ENCODE assay signal across 8 cellular contexts in genomic region chr12:112170376-112170775, GRCh38. TPM values are rescaled to one million over a fixed set of nuclear protein-coding genes. Genes with fewer than 3 reads are reported as not detected.
DNase-seq lines count a peak whose midpoint lies in the region; ATAC-seq and TF ChIP-seq lines count a peak whose summit lies in the region.

No MANE protein-coding gene starts in this region.

- TF ChIP-seq EP300 in sigmoid colon (IDR thresholded peaks at IDR 0.05), result no peak

- peaks cover 19 to 86% (median 37%) of the 10 kb centered on the region in 4 donors for H3K36me3 ChIP-seq in sigmoid colon

- in situ Hi-C loops in SK-MEL-5 (cut with HindIII; ENCODE audit: low pct_unique_long_range_greater_than_20kb, low sequenced_read_pairs), result no loop called here

- no peaks in the 10 kb centered on the region for H3K9me3 ChIP-seq in sigmoid colon

- H3K27ac ChIP-seq in coronary artery (no peak overlapping the region), sigmoid colon (no peak overlapping the region)

- 71% methylated on average over 8 of the region's 8 CpGs for WGBS in sigmoid colon, 2 donors

- no peak for ATAC-seq in GM18505 (IDR thresholded peaks at IDR 0.05; ENCODE audit: unreplicated experiment)
- no peak for ATAC-seq in HG03442 (IDR thresholded peaks at IDR 0.05; ENCODE audit: unreplicated experiment)
- no peak for ATAC-seq in GM21526 (IDR thresholded peaks at IDR 0.05; ENCODE audit: low FRiP score, unreplicated experiment)

- no peaks in the 10 kb centered on the region for H3K4me1 ChIP-seq in sigmoid colon

- TF ChIP-seq POLR2A in sigmoid colon (IDR thresholded peaks at IDR 0.05), result no peak
- TF ChIP-seq POLR2A in GM18505 (IDR thresholded peaks at IDR 0.05; ENCODE audit: borderline replicate concordance, extremely low read depth, insufficient read depth, insufficient read length), result no peak

- no peak overlapping the region for H3K4me3 ChIP-seq in coronary artery
- no peak overlapping the region for H3K4me3 ChIP-seq in sigmoid colon

- TF ChIP-seq CTCF in coronary artery (IDR thresholded peaks at IDR 0.05), result peak; percentile 17
- TF ChIP-seq CTCF in sigmoid colon (IDR thresholded peaks at IDR 0.05), result peak in 3 of 4 experiments; percentile 21 to 44 (median 37)

- intact Hi-C loops in sigmoid colon (cut with DNase I), result no loop called here

- peak; percentile 34 for DNase-seq in NCI-H82 (lab: John Stamatoyannopoulos, UW)
- DNase-seq in NCI-H82 treated with DMSO at 0.1 percent for 48 hours (lab: John Stamatoyannopoulos, UW; ENCODE audit: unreplicated experiment), result no peak
- DNase-seq in SK-MEL-5 (ENCODE audit: low read depth, low spot score), result peak; percentile 18
- no peak for DNase-seq in coronary artery (ENCODE audit: low spot score)
- DNase-seq in sigmoid colon, result no peak

- no peaks in the 10 kb centered on the region for H3K27me3 ChIP-seq in sigmoid colon

RNA-seq across cellular contexts. Expression of gene TRAFD1, which starts 45.0 kb away (rescaled TPM):
- 14.6 and 15.6 TPM in 2 replicates for total RNA-seq in SK-MEL-5 (2014; rRNA removed; shearing (Covaris generic))
- polyA plus RNA-seq in SK-MEL-5 (2015; cell fraction: cytosol; rRNA removed), result 19.2 and 24.9 TPM in 2 replicates
- 27.0 and 28.6 TPM in 2 replicates for polyA plus RNA-seq in SK-MEL-5 (2015; cell fraction: nucleus; rRNA removed)
- 10 to 100 TPM; 42.1 to 90.8 (median 74.7) TPM for total RNA-seq in sigmoid colon
- 10 to 100 TPM; 17.4 to 42.1 (median 17.6) TPM for polyA plus RNA-seq in sigmoid colon

Comparison
In these comparisons a context has a peak if more than half of its experiments do, and no peak if none do; other contexts are left out.
1. DNase-seq: peak in NCI-H82 (single experiment) and SK-MEL-5 (single experiment); none in NCI-H82 treated with DMSO at 0.1 percent for 48 hours (single experiment), coronary artery (single experiment) and sigmoid colon (single experiment).